In the genomic region with DNA sequence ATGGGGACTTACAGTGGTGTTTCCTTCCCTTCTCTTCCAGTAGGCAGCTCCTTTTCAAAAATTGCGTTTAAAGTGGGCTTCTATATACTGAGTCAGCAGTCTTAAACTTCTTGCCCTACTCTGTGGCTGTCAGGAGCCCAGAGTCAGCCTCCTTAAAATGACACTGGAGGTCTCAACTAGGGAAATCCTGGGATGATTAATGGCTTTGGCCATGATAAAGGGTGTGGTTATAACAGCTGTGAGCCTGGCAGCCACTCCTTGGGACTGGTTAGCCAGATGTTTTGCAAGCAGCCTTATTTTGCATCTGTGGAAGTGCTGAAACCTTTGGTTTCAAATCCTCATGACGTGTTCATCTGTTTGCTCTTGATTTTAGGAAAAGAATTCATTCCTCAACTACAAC, we compare ENCODE assay signal across 17 cellular contexts. TPM values are rescaled to one million over a fixed set of nuclear protein-coding genes. Genes with fewer than 3 reads are reported as not detected.
DNase-seq lines count a peak whose midpoint lies in the region; ATAC-seq and TF ChIP-seq lines count a peak whose summit lies in the region.
"Had no signal": no experiment of that assay in that cellular context is flagged by ENCODE, and none has a peak within 500 bp of the region (broad histone marks: within the 10 kb centered on the region; RNA-seq: fewer than 3 reads in every experiment).

No MANE protein-coding gene starts in this region.

- no peak overlapping the region for H3K4me2 ChIP-seq in fibroblast of lung (ENCODE audit: extremely low read depth, insufficient read depth, low read length)

- CTCF ChIA-PET in naive thymus-derived CD4-positive, alpha-beta T cell (lab: Charles Lee), result interaction anchor here (0.9 kb wide), 1 partner anchor 13 kb away, joined by 3 read pairs; no protein-coding TSS in a partner anchor

- no peaks in the 10 kb centered on the region for H3K27me3 Mint-ChIP-seq in naive thymus-derived CD4-positive, alpha-beta T cell
- H3K27me3 Mint-ChIP-seq: CD4-positive, CD25-positive, alpha-beta regulatory T cell had no signal

- H3K9me3 Mint-ChIP-seq in naive thymus-derived CD4-positive, alpha-beta T cell, result no peaks in the 10 kb centered on the region

- H3K27ac ChIP-seq in fibroblast of lung (ENCODE audit: insufficient read depth, low read length), result peak overlapping the region; percentile 63
- no peak overlapping the region for H3K27ac ChIP-seq in naive thymus-derived CD4-positive, alpha-beta T cell (ENCODE audit: low read depth, low read length)
- H3K27ac ChIP-seq: SJCRH30 had no signal

- TF ChIP-seq CTCF in AG09319 (IDR thresholded peaks at IDR 0.05; ENCODE audit: low read depth, low read length) (no peak), fibroblast of lung (conservative IDR thresholded peaks at IDR 0.05 in 1 of 2, IDR thresholded peaks at IDR 0.05 in 1 of 2; ENCODE audit: low read depth in 1 of 2, low read length in 2 of 2) (no peak)

- no peaks in the 10 kb centered on the region for H3K79me2 ChIP-seq in fibroblast of lung (ENCODE audit: control insufficient read depth, insufficient read depth, low read length)

- H3K27ac Mint-ChIP-seq in naive thymus-derived CD4-positive, alpha-beta T cell, result peak overlapping the region in 5 of 9 donors; percentile 21 to 94 (median 48)

- no peak overlapping the region for H2AFZ ChIP-seq in fibroblast of lung (ENCODE audit: low read length)

- POLR2A ChIA-PET in naive thymus-derived CD4-positive, alpha-beta T cell (lab: Charles Lee), result interaction anchor here (1.1 kb wide), 1 partner anchor 81 kb away, joined by 3 read pairs; no protein-coding TSS in a partner anchor

- H3K9ac ChIP-seq in fibroblast of lung (ENCODE audit: insufficient read depth, low read length), result no peak overlapping the region

- H3K27me3 ChIP-seq in MG63 (no peaks in the 10 kb centered on the region), fibroblast of lung (ENCODE audit: control insufficient read depth, insufficient read depth, low read length) (no peaks in the 10 kb centered on the region)
- no peaks in the 10 kb centered on the region for H3K27me3 ChIP-seq in naive thymus-derived CD4-positive, alpha-beta T cell (ENCODE audit: control insufficient read depth in 2 of 2, insufficient read depth in 2 of 2, low read length in 2 of 2)
- H3K27me3 ChIP-seq: pancreas, SJCRH30 had no signal

- H3K36me3 ChIP-seq in MG63, result peaks cover 81% of the 10 kb centered on the region
- peaks cover 8% of the 10 kb centered on the region for H3K36me3 ChIP-seq in fibroblast of lung (ENCODE audit: control insufficient read depth, insufficient read depth, low read length)
- peaks cover 25 to 68% (median 45%) of the 10 kb centered on the region in 3 experiments for H3K36me3 ChIP-seq in naive thymus-derived CD4-positive, alpha-beta T cell (ENCODE audit: control insufficient read depth in 2 of 3, insufficient read depth in 3 of 3, low read length in 3 of 3)

- no peak for ATAC-seq in naive thymus-derived CD4-positive, alpha-beta T cell
- no peak for ATAC-seq in HG03159 (IDR thresholded peaks at IDR 0.05; ENCODE audit: unreplicated experiment)

- H3K9me3 ChIP-seq in MG63 (no peaks in the 10 kb centered on the region), fibroblast of lung (ENCODE audit: control insufficient read depth, insufficient read depth, low read depth, low read length) (no peaks in the 10 kb centered on the region)
- H3K9me3 ChIP-seq in naive thymus-derived CD4-positive, alpha-beta T cell (ENCODE audit: control insufficient read depth in 2 of 3, low read length in 3 of 3), result no peaks in the 10 kb centered on the region
- H3K9me3 ChIP-seq: pancreas, SJCRH30 had no signal

- no peaks in the 10 kb centered on the region for H4K20me1 ChIP-seq in fibroblast of lung (ENCODE audit: control insufficient read depth, extremely low read depth, insufficient read depth, low read length)

- intact Hi-C loops in naive thymus-derived CD4-positive, alpha-beta T cell (cut with micrococcal nuclease), result no loop called here

- H3K4me1 ChIP-seq in fibroblast of lung (ENCODE audit: control insufficient read depth, extremely low read depth, insufficient read depth, low read length), result peaks cover 3% of the 10 kb centered on the region
- H3K4me1 ChIP-seq in naive thymus-derived CD4-positive, alpha-beta T cell (ENCODE audit: control insufficient read depth in 2 of 2, insufficient read depth in 2 of 2, low read length in 2 of 2), result peaks cover 28 to 42% of the 10 kb centered on the region in 2 donors
- H3K4me1 ChIP-seq: SJCRH30 had no signal

- DNase-seq in AG09319 (ENCODE audit: extremely low read depth, low read depth) (peak; percentile 56), MG63 (peak; percentile 43), fibroblast of lung (ENCODE audit: low read depth in 2 of 2) (peak; percentile 34 to 84), pons (ENCODE audit: low spot score) (no peak), UCSD-AML1 (lab: John Stamatoyannopoulos, UW; ENCODE audit: unreplicated experiment) (no peak)
- no peak for DNase-seq in naive thymus-derived CD4-positive, alpha-beta T cell
- no peak for DNase-seq in stimulated activated CD4-positive, alpha-beta T cell treated with anti-CD3 and anti-CD28 coated beads, Interleukin-15, amount 100 ng/mL, for 24 hours
- DNase-seq: amygdala; CD4-positive, CD25-positive, alpha-beta regulatory T cell; hypothalamus; NCI-H69; pancreas; SJCRH30; stimulated activated CD4-positive, alpha-beta T cell treated with anti-CD3 and anti-CD28 coated beads, Interleukin-2, amount 100 ng/mL, for 48 hours; stimulated activated naive CD4-positive, alpha-beta T cell treated with Interleukin-2 at 50 U/mL for 16 hours had no signal

- H3K4me1 Mint-ChIP-seq in naive thymus-derived CD4-positive, alpha-beta T cell, result peaks cover 24 to 59% (median 41%) of the 10 kb centered on the region in 7 donors

- H3K4me3 Mint-ChIP-seq in naive thymus-derived CD4-positive, alpha-beta T cell, result no peak overlapping the region

- peaks cover 27 to 56% (median 47%) of the 10 kb centered on the region in 5 donors for H3K36me3 Mint-ChIP-seq in naive thymus-derived CD4-positive, alpha-beta T cell

- H3K4me3 ChIP-seq in MG63, result no peak overlapping the region
- no peak overlapping the region for H3K4me3 ChIP-seq in fibroblast of lung (replicated peaks in 1 of 4; ENCODE audit: control extremely low read depth in 1 of 4, insufficient read depth in 1 of 4, low read depth in 3 of 4, low read length in 4 of 4)
- H3K4me3 ChIP-seq in naive thymus-derived CD4-positive, alpha-beta T cell (ENCODE audit: low read length), result no peak overlapping the region
- H3K4me3 ChIP-seq: pancreas, SJCRH30 had no signal

RNA-seq across cellular contexts. Expression of gene TAC4, which starts 25.0 kb away (rescaled TPM):
- not detected in 2 replicates for total RNA-seq in MG63 (2014; rRNA removed; shearing (Covaris generic); ENCODE audit: low replicate concordance)
- not detected in 2 replicates for total RNA-seq in fibroblast of lung
- not detected in 2 replicates for polyA plus RNA-seq in fibroblast of lung
- polyA plus RNA-seq in fibroblast of lung (2012), result not detected in 2 replicates
- not detected in 2 replicates for polyA minus RNA-seq in fibroblast of lung (ENCODE audit: low replicate concordance)
- not detected for total RNA-seq in naive thymus-derived CD4-positive, alpha-beta T cell
- polyA plus RNA-seq in naive thymus-derived CD4-positive, alpha-beta T cell, result not detected
- total RNA-seq: CD4-positive, CD25-positive, alpha-beta regulatory T cell; lung microvascular endothelial cell; pancreas; SJCRH30 had no signal
- polyA plus RNA-seq: CD4-positive, CD25-positive, alpha-beta regulatory T cell; pancreas had no signal

RNA-seq across cellular contexts. Expression of gene KAT7, which starts 34.3 kb away (rescaled TPM):
- 31.0 and 40.6 TPM in 2 replicates for total RNA-seq in MG63 (2014; rRNA removed; shearing (Covaris generic); ENCODE audit: low replicate concordance)
- 30.3 and 35.5 TPM in 2 replicates for total RNA-seq in fibroblast of lung
- 25.6 and 34.2 TPM in 2 replicates for polyA plus RNA-seq in fibroblast of lung
- polyA plus RNA-seq in fibroblast of lung (2012), result 18.1 and 24.6 TPM in 2 replicates
- 23.9 and 60.0 TPM in 2 replicates for polyA minus RNA-seq in fibroblast of lung (ENCODE audit: low replicate concordance)
- 100 to 1,000 TPM in 4 of 5 experiments, 10 to 100 TPM in 1; 85.6 to 195 (median 132) TPM for total RNA-seq in naive thymus-derived CD4-positive, alpha-beta T cell
- 10 to 100 TPM; 39.2 to 54.8 TPM for polyA plus RNA-seq in naive thymus-derived CD4-positive, alpha-beta T cell

RNA-seq across cellular contexts. Expression of gene FAM117A, which starts 58.9 kb away (rescaled TPM):
- 1.4 and 2.7 TPM in 2 replicates for total RNA-seq in MG63 (2014; rRNA removed; shearing (Covaris generic); ENCODE audit: low replicate concordance)
- 1.0 and 3.3 TPM in 2 replicates for total RNA-seq in fibroblast of lung
- 2.3 and 2.4 TPM in 2 replicates for polyA plus RNA-seq in fibroblast of lung
- 1.8 and 2.6 TPM in 2 replicates for polyA plus RNA-seq in fibroblast of lung (2012)
- 2.6 and 11.3 TPM in 2 replicates for polyA minus RNA-seq in fibroblast of lung (ENCODE audit: low replicate concordance)
- 10 to 100 TPM; 31.8 to 99.1 (median 58.5) TPM for total RNA-seq in naive thymus-derived CD4-positive, alpha-beta T cell
- polyA plus RNA-seq in naive thymus-derived CD4-positive, alpha-beta T cell, result 10 to 100 TPM; 47.2 to 59.0 TPM

Comparison
In these comparisons a context has a peak if more than half of its experiments do, and no peak if none do; other contexts are left out.
1. DNase-seq: peak in AG09319 (single experiment), MG63 (single experiment) and fibroblast of lung (2 of 2); none in naive thymus-derived CD4-positive, alpha-beta T cell (0 of 9), stimulated activated CD4-positive, alpha-beta T cell treated with anti-CD3 and anti-CD28 coated beads, Interleukin-15, amount 100 ng/mL, for 24 hours (single experiment), pons (single experiment) and UCSD-AML1 (single experiment).